Comparison of ENCODE assay signal across 12 cellular contexts in the genomic region with DNA sequence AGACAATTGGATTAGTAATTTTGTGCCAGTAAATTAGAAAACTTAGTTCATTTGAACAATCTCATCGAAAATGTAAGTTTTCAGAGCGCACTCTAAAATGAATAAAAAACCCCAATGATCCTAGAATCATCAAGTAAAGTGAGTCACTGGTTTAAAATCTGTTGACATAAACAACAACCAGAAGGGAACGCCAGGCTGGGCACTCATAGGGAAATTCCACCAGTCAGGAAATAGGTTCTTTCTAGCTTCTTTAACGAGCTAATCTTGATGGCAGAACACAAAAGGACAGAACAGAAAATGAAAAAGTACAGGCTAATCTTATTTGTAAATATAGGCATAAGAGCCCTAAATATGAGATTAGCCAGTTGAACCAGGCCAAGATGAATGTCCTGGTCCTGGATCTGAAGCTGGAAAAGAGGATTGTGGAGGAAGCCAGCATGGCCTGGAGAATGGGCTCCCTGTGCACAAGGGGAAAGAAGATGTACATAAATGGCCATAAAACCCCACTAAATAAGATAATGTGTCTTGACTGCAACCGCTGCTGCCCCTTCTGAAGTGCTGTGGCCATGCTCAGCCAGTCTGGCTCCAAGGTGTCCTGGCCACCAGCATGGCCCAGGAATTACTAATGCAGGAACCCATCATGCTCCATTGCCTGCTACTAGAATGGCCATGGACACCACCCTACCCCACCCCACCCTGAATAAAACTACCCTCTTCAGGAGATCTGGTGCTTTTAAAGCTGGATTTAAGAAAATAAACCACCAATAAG.
A peak's percentile ranks its signal among the peaks of the same experiment; 100 is the strongest.
DNase-seq lines count a peak whose midpoint lies in the region; ATAC-seq and TF ChIP-seq lines count a peak whose summit lies in the region.
"Had no signal": no experiment of that assay in that cellular context is flagged by ENCODE, and none has a peak within 500 bp of the region (broad histone marks: within the 10 kb centered on the region; RNA-seq: fewer than 3 reads in every experiment).

No MANE protein-coding gene starts in this region.

- in situ Hi-C loops in GM13977 (cut with MboI; ENCODE audit: low pct_unique_long_range_greater_than_20kb, low sequenced_read_pairs, unreplicated experiment): no loop called here

- H3K27ac Mint-ChIP-seq in endodermal cell: no peak overlapping the region
- H3K27ac Mint-ChIP-seq: neural progenitor cell had no signal

- no peak overlapping the region for H3K9ac ChIP-seq in endodermal cell (ENCODE audit: extremely low read depth, low read length, poor library complexity, severe bottlenecking)
- H3K9ac ChIP-seq: neural progenitor cell had no signal

- H3K9me3 ChIP-seq in right atrium auricular region: no peaks in the 10 kb centered on the region
- H3K9me3 ChIP-seq in mesodermal cell (ENCODE audit: control insufficient read depth, low read length): peaks cover 6% of the 10 kb centered on the region
- H3K9me3 ChIP-seq in endodermal cell (ENCODE audit: control insufficient read depth, low read length): no peaks in the 10 kb centered on the region

- H3K36me3 ChIP-seq in right atrium auricular region: no peaks in the 10 kb centered on the region
- no peaks in the 10 kb centered on the region for H3K36me3 ChIP-seq in mesodermal cell (ENCODE audit: control insufficient read depth, insufficient read depth, low read length)
- no peaks in the 10 kb centered on the region for H3K36me3 ChIP-seq in endodermal cell (ENCODE audit: control insufficient read depth, insufficient read depth, low read length)
- H3K36me3 ChIP-seq: neural progenitor cell had no signal

- DNase-seq in right atrium auricular region (ENCODE audit: low spot score) (peak; percentile 30), Right ventricle myocardium superior (no peak), ecto neural progenitor cell (ENCODE audit: low spot score) (peak; percentile 5), endodermal cell (no peak), DMS153 treated with DMSO at 0.1 percent for 48 hours (lab: John Stamatoyannopoulos, UW; ENCODE audit: unreplicated experiment) (no peak), GM13977 (ENCODE audit: low spot score) (no peak)
- DNase-seq: activated naive CD4-positive, alpha-beta T cell treated with anti-CD3 and anti-CD28 coated beads, Interleukin-2, amount 10 ng/mL, durations not matched to agents 7 days and 5 days; NCI-H1092 treated with DMSO at 0.1 percent for 48 hours; NCI-H526 treated with DMSO at 0.1 percent for 48 hours had no signal

- H3K36me3 Mint-ChIP-seq in endodermal cell (ENCODE audit: low read depth): no peaks in the 10 kb centered on the region
- H3K36me3 Mint-ChIP-seq: neural progenitor cell had no signal

- H3K27ac ChIP-seq in right atrium auricular region (no peak overlapping the region), mesodermal cell (ENCODE audit: low read depth, low read length, severe bottlenecking) (peak overlapping the region; percentile 75), endodermal cell (ENCODE audit: low read depth, low read length) (no peak overlapping the region)
- H3K27ac ChIP-seq: neural progenitor cell had no signal

- H3K27me3 Mint-ChIP-seq in endodermal cell (ENCODE audit: insufficient read depth): peaks cover 5% of the 10 kb centered on the region
- H3K27me3 Mint-ChIP-seq: activated naive CD4-positive, alpha-beta T cell treated with anti-CD3 and anti-CD28 coated beads, Interleukin-2, amount 10 ng/mL, durations not matched to agents 7 days and 5 days had no signal

- no peak overlapping the region for H3K4me3 ChIP-seq in right atrium auricular region
- H3K4me3 ChIP-seq in mesodermal cell (ENCODE audit: extremely low read depth, insufficient read depth, low read length, poor library complexity, severe bottlenecking): no peak overlapping the region
- H3K4me3 ChIP-seq in endodermal cell (ENCODE audit: low read length): no peak overlapping the region
- H3K4me3 ChIP-seq: neural progenitor cell had no signal

- no peak overlapping the region for H3K4me3 Mint-ChIP-seq in endodermal cell
- H3K4me3 Mint-ChIP-seq: activated naive CD4-positive, alpha-beta T cell treated with anti-CD3 and anti-CD28 coated beads, Interleukin-2, amount 10 ng/mL, durations not matched to agents 7 days and 5 days; neural progenitor cell had no signal

- no peaks in the 10 kb centered on the region for H3K4me1 Mint-ChIP-seq in endodermal cell
- H3K4me1 Mint-ChIP-seq: neural progenitor cell had no signal

- peaks cover 5% of the 10 kb centered on the region for H3K9me3 Mint-ChIP-seq in endodermal cell
- H3K9me3 Mint-ChIP-seq: neural progenitor cell had no signal

- intact Hi-C loops in Right ventricle myocardium superior (cut with DNase I): no loop called here

- TF ChIP-seq CTCF in right atrium auricular region (IDR thresholded peaks at IDR 0.05): no peak
- TF ChIP-seq CTCF in endodermal cell (conservative IDR thresholded peaks at IDR 0.05): no peak
- no peak for TF ChIP-seq CTCF in GM13977 (IDR thresholded peaks at IDR 0.05; ENCODE audit: extremely low read depth, insufficient read depth, missing control alignments)

- H3K4me1 ChIP-seq in right atrium auricular region (peaks cover 0 to 12% of the 10 kb centered on the region in 2 donors), mesodermal cell (ENCODE audit: control insufficient read depth, insufficient read depth, low read length, poor library complexity, severe bottlenecking) (peaks cover 13% of the 10 kb centered on the region), endodermal cell (ENCODE audit: control insufficient read depth, insufficient read depth, low read length) (no peaks in the 10 kb centered on the region)

- no peaks in the 10 kb centered on the region for H3K27me3 ChIP-seq in right atrium auricular region
- H3K27me3 ChIP-seq in endodermal cell (ENCODE audit: control insufficient read depth, insufficient read depth, low read length, poor library complexity, severe bottlenecking): no peaks in the 10 kb centered on the region
- H3K27me3 ChIP-seq: neural progenitor cell had no signal

- no peak for ATAC-seq in Right ventricle myocardium superior (ENCODE audit: poor library complexity)
- no peak for ATAC-seq in HG03565 (IDR thresholded peaks at IDR 0.05; ENCODE audit: unreplicated experiment)

- 69 to 77% methylated on average over 2 to 4 of the region's 5 CpGs for WGBS in mesodermal cell (ENCODE audit: insufficient coverage in 2 of 2), 2 experiments
- 93 to 96% methylated on average over 4 to 5 of the region's 5 CpGs for WGBS in endodermal cell (ENCODE audit: insufficient coverage in 1 of 2, insufficient read length in 1 of 2), 2 experiments

Comparison
In these comparisons a context has a peak if more than half of its experiments do, and no peak if none do; other contexts are left out.
1. DNase-seq: peak in right atrium auricular region (single experiment) and ecto neural progenitor cell (single experiment); none in Right ventricle myocardium superior (single experiment), endodermal cell (single experiment), DMS153 treated with DMSO at 0.1 percent for 48 hours (single experiment) and GM13977 (single experiment).